10 cellular contexts compared by ENCODE assay signal in genomic region chr3:133547432-133548041, GRCh38. TPM values are rescaled to one million over a fixed set of nuclear protein-coding genes. Genes with fewer than 3 reads are reported as not detected.
DNase-seq lines count a peak whose midpoint lies in the region; ATAC-seq and TF ChIP-seq lines count a peak whose summit lies in the region.
"Had no signal": no experiment of that assay in that cellular context is flagged by ENCODE, and none has a peak within 500 bp of the region (broad histone marks: within the 10 kb centered on the region; RNA-seq: fewer than 3 reads in every experiment).

No MANE protein-coding gene starts in this region.

- no peaks in the 10 kb centered on the region for H3K9me3 Mint-ChIP-seq in endothelial cell (ENCODE audit: unreplicated experiment)

- no peaks in the 10 kb centered on the region for H3K79me2 ChIP-seq in SK-N-SH (ENCODE audit: insufficient read depth)
- no peaks in the 10 kb centered on the region for H3K79me2 ChIP-seq in parathyroid adenoma

- no peaks in the 10 kb centered on the region for H3K9me2 ChIP-seq in SK-N-SH

- no peak overlapping the region for H3K4me3 ChIP-seq in SK-N-SH (ENCODE audit: low read depth in 2 of 2, low read length in 1 of 2)
- H3K4me3 ChIP-seq in cardiac muscle cell, result no peak overlapping the region
- no peak overlapping the region for H3K4me3 ChIP-seq in parathyroid adenoma (ENCODE audit: low read depth, low read length)
- H3K4me3 ChIP-seq in BE2C (ENCODE audit: low read depth, low read length), result no peak overlapping the region

- H3K27ac ChIP-seq in SK-N-SH (ENCODE audit: low read depth in 2 of 2, low read length in 1 of 2) (no peak overlapping the region; a peak in 2 of 4 replicates), cardiac muscle cell (peak overlapping the region; percentile 93), parathyroid adenoma (peak overlapping the region; percentile 24)
- H3K27ac ChIP-seq: brain microvascular endothelial cell had no signal

- H2AFZ ChIP-seq in SK-N-SH (ENCODE audit: low read depth) (peak overlapping the region; percentile 32; the same call in 1 of the 2 replicates), parathyroid adenoma (peak overlapping the region; percentile 73)

- H3K4me1 ChIP-seq in SK-N-SH (ENCODE audit: control insufficient read depth in 1 of 2, insufficient read depth in 2 of 2, low read depth in 1 of 2, low read length in 1 of 2) (no peaks in the 10 kb centered on the region; a peak in 1 of 4 replicates), cardiac muscle cell (ENCODE audit: low read depth) (peaks cover 12% of the 10 kb centered on the region), parathyroid adenoma (peaks cover 10% of the 10 kb centered on the region), BE2C (no peaks in the 10 kb centered on the region)

- POLR2A ChIA-PET in SK-N-SH (lab: Yijun Ruan, JAX), result no interaction called here

- WGBS in SK-N-SH (ENCODE audit: low lambda C conversion rate), result 74% methylated on average over 3 of the region's 3 CpGs

- no peak overlapping the region for H3K27ac Mint-ChIP-seq in endothelial cell (ENCODE audit: unreplicated experiment)

- no peaks in the 10 kb centered on the region for H3K27me3 Mint-ChIP-seq in endothelial cell (ENCODE audit: unreplicated experiment)

- no peaks in the 10 kb centered on the region for H4K20me1 ChIP-seq in SK-N-SH (ENCODE audit: insufficient read depth)

- H3K4me3 Mint-ChIP-seq in endothelial cell (ENCODE audit: unreplicated experiment), result no peak overlapping the region

- TF ChIP-seq RAD21 in SK-N-SH (IDR thresholded peaks at IDR 0.05; ENCODE audit: low read length), result no peak

- ATAC-seq in GM19035 (IDR thresholded peaks at IDR 0.05; ENCODE audit: unreplicated experiment), result no peak
- no peak for ATAC-seq in HG03196 (IDR thresholded peaks at IDR 0.05; ENCODE audit: unreplicated experiment)

- no peak for TF ChIP-seq EP300 in SK-N-SH (IDR thresholded peaks at IDR 0.05; ENCODE audit: borderline replicate concordance in 1 of 2, low read depth in 1 of 2, low read length in 1 of 2)

- DNase-seq in ELR (ENCODE audit: low read depth) (peak; percentile 20), SK-N-SH (no peak), cardiac muscle cell (ENCODE audit: low read depth in 1 of 2, low spot score in 1 of 2) (peak; percentile 55 to 82), endothelial cell (ENCODE audit: low spot score) (no peak), BE2C (no peak)
- DNase-seq: brain microvascular endothelial cell, DND-41 had no signal

- TF ChIP-seq CTCF in SK-N-SH (IDR thresholded peaks at IDR 0.05) (no peak), cardiac muscle cell (IDR thresholded peaks at IDR 0.05; ENCODE audit: low read depth, low read length) (no peak), parathyroid adenoma (IDR thresholded peaks at IDR 0.05) (no peak), endothelial cell (IDR thresholded peaks at IDR 0.05; ENCODE audit: unreplicated experiment) (no peak), BE2C (IDR thresholded peaks at IDR 0.05; ENCODE audit: low read depth, low read length) (no peak)

- peaks cover 3% of the 10 kb centered on the region for H3F3A ChIP-seq in SK-N-SH (replicated peaks; ENCODE audit: insufficient read depth)

- no peaks in the 10 kb centered on the region for H3K36me3 Mint-ChIP-seq in endothelial cell (ENCODE audit: low read depth, unreplicated experiment)

- H3K9ac ChIP-seq in SK-N-SH (no peak overlapping the region), parathyroid adenoma (no peak overlapping the region)

- no peaks in the 10 kb centered on the region for H3K27me3 ChIP-seq in SK-N-SH (ENCODE audit: insufficient read depth)
- no peaks in the 10 kb centered on the region for H3K27me3 ChIP-seq in cardiac muscle cell
- no peaks in the 10 kb centered on the region for H3K27me3 ChIP-seq in parathyroid adenoma (ENCODE audit: control insufficient read depth, insufficient read depth, low read length)
- no peaks in the 10 kb centered on the region for H3K27me3 ChIP-seq in BE2C
- H3K27me3 ChIP-seq: brain microvascular endothelial cell had no signal

- no peaks in the 10 kb centered on the region for H3K4me1 Mint-ChIP-seq in endothelial cell (ENCODE audit: unreplicated experiment)

- CTCF ChIA-PET in SK-N-SH (lab: Yijun Ruan, JAX), result interaction anchor here (1.0 to 1.2 kb wide), 5 partner anchors 9 to 162 kb away, joined by 3 read pairs; partner anchors contain the start of gene CDV3

- H3K4me2 ChIP-seq in SK-N-SH, result peak overlapping the region; percentile 55; the same call in 1 of the 2 replicates
- H3K4me2 ChIP-seq in parathyroid adenoma (ENCODE audit: low read length), result no peak overlapping the region

- H3K36me3 ChIP-seq in SK-N-SH (replicated peaks in 1 of 2; ENCODE audit: control insufficient read depth in 1 of 2, insufficient read depth in 2 of 2, low read length in 1 of 2) (no peaks in the 10 kb centered on the region), cardiac muscle cell (no peaks in the 10 kb centered on the region), parathyroid adenoma (ENCODE audit: control insufficient read depth, insufficient read depth, low read length) (no peaks in the 10 kb centered on the region), BE2C (no peaks in the 10 kb centered on the region)
- H3K36me3 ChIP-seq: brain microvascular endothelial cell had no signal

- H3K9me3 ChIP-seq in SK-N-SH (no peaks in the 10 kb centered on the region), cardiac muscle cell (ENCODE audit: low read depth) (no peaks in the 10 kb centered on the region), parathyroid adenoma (ENCODE audit: control insufficient read depth, low read length) (no peaks in the 10 kb centered on the region), BE2C (no peaks in the 10 kb centered on the region; the same call in 1 of the 2 replicates)

TF ChIP-seq in SK-N-SH, 30 proteins besides CTCF, POLR2A, EP300 and RAD21:
- TF ChIP-seq SIN3A (IDR thresholded peaks at IDR 0.05; ENCODE audit: borderline replicate concordance, low read depth, low read length) (no peak), MEF2A (IDR thresholded peaks at IDR 0.05; ENCODE audit: borderline replicate concordance, low read depth) (peak; percentile 87), TEAD4 (IDR thresholded peaks at IDR 0.05; ENCODE audit: borderline replicate concordance, insufficient read depth) (0 out of 2 replicates have a peak, but pooled peaks have one; percentile 23)

RNA-seq across cellular contexts. Expression of gene CDV3, which starts 25.9 kb away (rescaled TPM):
- 35.4 and 43.2 TPM in 2 replicates for polyA plus RNA-seq in SK-N-SH (2012; rRNA removed)
- polyA plus RNA-seq in SK-N-SH (2012; cell fraction: cytosol; rRNA removed), result 53.6 and 71.5 TPM in 2 replicates
- 10.3 and 24.0 TPM in 2 replicates for polyA plus RNA-seq in SK-N-SH (2012; cell fraction: nucleus; rRNA removed)
- 69.2 and 100 TPM in 2 replicates for total RNA-seq in cardiac muscle cell
- 56.7 and 62.4 TPM in 2 replicates for polyA plus RNA-seq in cardiac muscle cell
- total RNA-seq in endothelial cell (ENCODE audit: unreplicated experiment), result 144 TPM
- 77.3 TPM for polyA plus RNA-seq in BE2C (2012; ENCODE audit: insufficient read depth, insufficient read length, low read depth)

Comparison
In these comparisons a context has a peak if more than half of its experiments do, and no peak if none do; other contexts are left out.
1. DNase-seq: peak in ELR (single experiment) and cardiac muscle cell (2 of 2); none in SK-N-SH (single experiment), endothelial cell (single experiment) and BE2C (single experiment).
2. H3K27ac ChIP-seq: peak in cardiac muscle cell (single experiment) and parathyroid adenoma (single experiment); none in SK-N-SH (0 of 2).